15 cellular contexts compared by ENCODE assay signal in the genomic region with DNA sequence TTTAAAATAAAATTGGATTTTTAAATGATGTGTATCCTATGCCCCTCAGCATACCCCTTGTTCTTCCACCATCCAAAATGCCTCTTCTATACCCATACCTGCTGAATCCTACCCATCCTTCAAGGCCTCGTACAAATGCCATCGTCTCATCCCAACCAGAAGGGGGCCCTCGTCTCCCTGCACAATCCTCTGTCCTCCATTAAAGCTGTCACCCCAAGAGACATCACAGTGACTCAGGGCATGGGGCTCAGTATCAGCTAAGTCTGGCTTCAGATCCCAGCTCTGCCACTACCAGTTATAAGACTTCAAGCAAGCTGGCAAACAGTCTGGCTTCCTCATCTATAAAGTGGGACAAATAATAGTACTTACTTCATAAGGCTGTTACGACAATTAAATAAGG. TPM values are rescaled to one million over a fixed set of nuclear protein-coding genes. Genes with fewer than 3 reads are reported as not detected.
DNase-seq lines count a peak whose midpoint lies in the region; ATAC-seq and TF ChIP-seq lines count a peak whose summit lies in the region.
"Had no signal": no experiment of that assay in that cellular context is flagged by ENCODE, and none has a peak within 500 bp of the region (broad histone marks: within the 10 kb centered on the region; RNA-seq: fewer than 3 reads in every experiment).

No MANE protein-coding gene starts in this region.

- H3K9me3 Mint-ChIP-seq in CD4-positive, alpha-beta memory T cell = peaks cover 0 to 2% (median 0%) of the 10 kb centered on the region in 8 donors
- H3K9me3 Mint-ChIP-seq: immature natural killer cell; naive thymus-derived CD8-positive, alpha-beta T cell; stimulated activated memory B cell treated with anti-CD40 and anti-IgM and Interleukin-4, amounts not matched to agents 10 μg/mL and 1 μg/mL and 100 μg/mL, for 72 hours had no signal

- H3K27me3 Mint-ChIP-seq in CD4-positive, alpha-beta memory T cell = peaks cover 11 to 15% of the 10 kb centered on the region in 2 donors

- no peak overlapping the region for H3K4me3 Mint-ChIP-seq in CD4-positive, alpha-beta memory T cell
- H3K4me3 Mint-ChIP-seq: activated naive CD8-positive, alpha-beta T cell; immature natural killer cell; naive thymus-derived CD8-positive, alpha-beta T cell; stimulated activated memory B cell treated with anti-CD40 and anti-IgM and Interleukin-4, amounts not matched to agents 10 μg/mL and 1 μg/mL and 100 μg/mL, for 72 hours had no signal

- no TSS peak for BruUV-seq in OCI-LY7 (replicated peaks; lab: Mats Ljungman, UMichigan)

- no peak for ATAC-seq in GM19324 (IDR thresholded peaks at IDR 0.05; ENCODE audit: low FRiP score, unreplicated experiment)
- ATAC-seq: naive thymus-derived CD8-positive, alpha-beta T cell; stimulated activated memory B cell treated with anti-CD40 and anti-IgM and Interleukin-4, amounts not matched to agents 10 μg/mL and 1 μg/mL and 100 μg/mL, for 72 hours had no signal

- no peaks in the 10 kb centered on the region for H3K36me3 Mint-ChIP-seq in CD4-positive, alpha-beta memory T cell
- H3K36me3 Mint-ChIP-seq: activated naive CD8-positive, alpha-beta T cell; immature natural killer cell; naive thymus-derived CD8-positive, alpha-beta T cell; stimulated activated memory B cell treated with anti-CD40 and anti-IgM and Interleukin-4, amounts not matched to agents 10 μg/mL and 1 μg/mL and 100 μg/mL, for 72 hours had no signal

- H4K20me1 ChIP-seq in OCI-LY7 (ENCODE audit: insufficient read depth, low read length) = no peaks in the 10 kb centered on the region

- no peaks in the 10 kb centered on the region for H3K79me2 ChIP-seq in OCI-LY7 (ENCODE audit: insufficient read depth, low read depth, low read length)

- peak; percentile 21 for TF ChIP-seq CTCF in GM12873 (IDR thresholded peaks at IDR 0.05; ENCODE audit: insufficient read depth, low read depth, low read length, missing control alignments)
- peak; percentile 63 for TF ChIP-seq CTCF in OCI-LY7 (conservative IDR thresholded peaks at IDR 0.05; ENCODE audit: low read length)
- TF ChIP-seq CTCF in fibroblast of pulmonary artery (IDR thresholded peaks at IDR 0.05; ENCODE audit: low read length, missing control alignments) = peak; percentile 8

- no peaks in the 10 kb centered on the region for H3K4me1 Mint-ChIP-seq in CD4-positive, alpha-beta memory T cell
- H3K4me1 Mint-ChIP-seq: immature natural killer cell; stimulated activated memory B cell treated with anti-CD40 and anti-IgM and Interleukin-4, amounts not matched to agents 10 μg/mL and 1 μg/mL and 100 μg/mL, for 72 hours had no signal

- H3K9me3 ChIP-seq in OCI-LY7 (ENCODE audit: low read length) = no peaks in the 10 kb centered on the region
- no peaks in the 10 kb centered on the region for H3K9me3 ChIP-seq in CD4-positive, alpha-beta memory T cell (ENCODE audit: control insufficient read depth in 1 of 2, low read length in 2 of 2)

- H3K9me2 ChIP-seq in OCI-LY7 (ENCODE audit: insufficient read depth, low read length) = no peaks in the 10 kb centered on the region

- POLR2A ChIA-PET in OCI-LY7 (lab: Charles Lee) = no interaction called here
- POLR2A ChIA-PET in CD4-positive, alpha-beta memory T cell (lab: Charles Lee; ENCODE audit: partially characterized antibody) = no interaction called here

- H2AFZ ChIP-seq in OCI-LY7 (ENCODE audit: low read length) = no peak overlapping the region

- in situ Hi-C loops in ACHN (cut with HindIII; ENCODE audit: low pct_ligation_motif_present, low pct_unique_long_range_greater_than_20kb, low sequenced_read_pairs) = no loop called here

- H3K27ac Mint-ChIP-seq in CD4-positive, alpha-beta memory T cell = no peak overlapping the region
- H3K27ac Mint-ChIP-seq: activated naive CD8-positive, alpha-beta T cell; immature natural killer cell; naive thymus-derived CD8-positive, alpha-beta T cell; stimulated activated memory B cell treated with anti-CD40 and anti-IgM and Interleukin-4, amounts not matched to agents 10 μg/mL and 1 μg/mL and 100 μg/mL, for 72 hours had no signal

- no peak overlapping the region for H3K4me3 ChIP-seq in OCI-LY7 (ENCODE audit: low read depth, low read length, poor library complexity, severe bottlenecking)
- H3K4me3 ChIP-seq in fibroblast of pulmonary artery (replicated peaks; ENCODE audit: low read depth, low read length) = no peak overlapping the region
- H3K4me3 ChIP-seq in CD4-positive, alpha-beta memory T cell (ENCODE audit: low read length in 2 of 2) = no peak overlapping the region

- no peaks in the 10 kb centered on the region for H3K36me3 ChIP-seq in OCI-LY7 (ENCODE audit: insufficient read depth, low read length)
- H3K36me3 ChIP-seq in CD4-positive, alpha-beta memory T cell (ENCODE audit: insufficient read depth, low read length) = no peaks in the 10 kb centered on the region

- no peaks in the 10 kb centered on the region for H3K27me3 ChIP-seq in CD4-positive, alpha-beta memory T cell (ENCODE audit: insufficient read depth, low read length)

- CTCF ChIA-PET in OCI-LY7 (lab: Charles Lee; ENCODE audit: unreplicated experiment) = interaction anchor here (0.6 kb wide), 1 partner anchor 1100 kb away, joined by 4 read pairs; no protein-coding TSS in a partner anchor
- CTCF ChIA-PET in CD4-positive, alpha-beta memory T cell (lab: Charles Lee; ENCODE audit: partially characterized antibody) = no interaction called here

- H3K4me2 ChIP-seq in OCI-LY7 (ENCODE audit: low read length) = no peak overlapping the region

- H3K4me1 ChIP-seq in OCI-LY7 (ENCODE audit: insufficient read depth, low read length, poor library complexity, severe bottlenecking) = peaks cover 2% of the 10 kb centered on the region
- no peaks in the 10 kb centered on the region for H3K4me1 ChIP-seq in CD4-positive, alpha-beta memory T cell (ENCODE audit: insufficient read depth, low read length)

- no peak overlapping the region for H3K27ac ChIP-seq in OCI-LY7 (ENCODE audit: low read depth, low read length, poor library complexity, severe bottlenecking)
- H3K27ac ChIP-seq in CD4-positive, alpha-beta memory T cell (ENCODE audit: low read depth, low read length) = no peak overlapping the region

- peak; percentile 42 for DNase-seq in ACHN
- no peak for DNase-seq in OCI-LY7 (ENCODE audit: low spot score)
- DNase-seq in fibroblast of pulmonary artery (ENCODE audit: low read depth) = no peak
- no peak for DNase-seq in stimulated activated CD4-positive, alpha-beta T cell treated with anti-CD3 and anti-CD28 coated beads, Interleukin-1b, Interleukin-23, amount 100 ng/mL, for 48 hours
- DNase-seq in CD4-positive, alpha-beta memory T cell = no peak
- no peak for DNase-seq in midbrain (lab: John Stamatoyannopoulos, UW)
- DNase-seq: COR-L47; immature natural killer cell; NCI-H1092 treated with DMSO at 0.1 percent for 48 hours; stimulated activated CD4-positive, alpha-beta T cell treated with anti-CD3 and anti-CD28 coated beads, Interleukin-12 subunit alpha, Interleukin-12 subunit beta, amount 100 ng/mL, for 4 hours had no signal

- intact Hi-C loops in OCI-LY7 (cut with micrococcal nuclease; ENCODE audit: unreplicated experiment) = no loop called here
- intact Hi-C loops in CD4-positive, alpha-beta memory T cell (cut with micrococcal nuclease) = no loop called here

RNA-seq across cellular contexts. Expression of gene IGFN1, which starts 23.8 kb away (rescaled TPM):
- total RNA-seq in OCI-LY7 (2014; rRNA removed; shearing (Covaris generic)) = not detected in 2 replicates
- not detected in 2 replicates for total RNA-seq in OCI-LY7 (2022)
- not detected for total RNA-seq in CD4-positive, alpha-beta memory T cell
- not detected for polyA plus RNA-seq in CD4-positive, alpha-beta memory T cell
- total RNA-seq: naive thymus-derived CD8-positive, alpha-beta T cell had no signal
- polyA plus RNA-seq: immature natural killer cell; naive thymus-derived CD8-positive, alpha-beta T cell had no signal

Comparison
In these comparisons a context has a peak if more than half of its experiments do, and no peak if none do; other contexts are left out.
1. CTCF ChIP-seq: peak in every context shown above with its lines; median percentile 63 in OCI-LY7; 21 in GM12873; 8 in fibroblast of pulmonary artery.